22 cellular contexts compared by ENCODE assay signal in the genomic region with DNA sequence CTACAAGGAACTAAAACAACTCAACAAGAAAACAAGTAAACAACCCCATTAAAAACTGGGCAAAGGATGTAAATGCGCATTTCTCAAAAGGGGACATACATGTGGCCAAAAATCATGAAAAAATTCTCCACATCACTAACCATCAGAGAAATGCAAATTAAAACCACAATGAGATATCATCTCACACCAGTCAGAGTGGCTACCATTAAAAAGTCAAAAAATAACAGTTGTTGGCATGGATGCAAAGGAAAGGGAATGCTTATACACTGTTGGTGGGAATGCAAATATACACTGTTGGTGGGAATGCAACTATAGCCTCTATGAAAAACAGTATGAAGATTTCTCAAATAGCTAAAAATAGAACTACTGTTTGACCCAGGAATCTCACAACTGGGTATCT.
"Had no signal": no experiment of that assay in that cellular context is flagged by ENCODE, and none has a peak within 500 bp of the region (broad histone marks: within the 10 kb centered on the region; RNA-seq: fewer than 3 reads in every experiment).

No MANE protein-coding gene starts in this region.

- H3K27me3 ChIP-seq: sigmoid colon, transverse colon had no signal

- H2AFZ ChIP-seq: parathyroid adenoma had no signal

- H3K79me2 ChIP-seq: parathyroid adenoma had no signal

- ATAC-seq: foreskin keratinocyte, left cardiac atrium, lower lobe of right lung, psoas muscle had no signal

- H3K27ac ChIP-seq: coronary artery, foreskin keratinocyte, left ventricle myocardium inferior, lower lobe of right lung, parathyroid adenoma, psoas muscle, sigmoid colon, stomach, thoracic aorta, transverse colon had no signal

- H3K36me3 ChIP-seq: left ventricle myocardium inferior, lower lobe of right lung, sigmoid colon, stomach, thoracic aorta, transverse colon had no signal

- H3K4me1 ChIP-seq: foreskin keratinocyte, lower lobe of right lung, parathyroid adenoma, sigmoid colon, stomach, transverse colon had no signal

- H3K4me3 ChIP-seq: coronary artery, left ventricle myocardium inferior, lower lobe of right lung, psoas muscle, sigmoid colon, stomach, thoracic aorta, transverse colon had no signal

- H3K9me3 ChIP-seq: left ventricle myocardium inferior, lower lobe of right lung, psoas muscle, sigmoid colon, stomach, thoracic aorta, transverse colon had no signal

- FAIRE-seq: endothelial cell of umbilical vein, kidney, small intestine had no signal

- H3K9ac ChIP-seq: parathyroid adenoma had no signal

- DNase-seq: effector CD4-positive, alpha-beta T cell; endodermal cell; erythroblast; foreskin keratinocyte; kidney; left cardiac atrium; left ventricle myocardium inferior; lower lobe of right lung; nephron progenitor cell; psoas muscle; retina; sigmoid colon; small intestine; stimulated activated CD4-positive, alpha-beta T cell treated with anti-CD3 and anti-CD28 coated beads, Interleukin-12 subunit alpha, Interleukin-12 subunit beta, amount 100 ng/mL, for 4 hours; stimulated activated naive CD4-positive, alpha-beta T cell; stomach; substantia nigra; transverse colon had no signal
